1 cellular context compared by ENCODE assay signal in the genomic region with DNA sequence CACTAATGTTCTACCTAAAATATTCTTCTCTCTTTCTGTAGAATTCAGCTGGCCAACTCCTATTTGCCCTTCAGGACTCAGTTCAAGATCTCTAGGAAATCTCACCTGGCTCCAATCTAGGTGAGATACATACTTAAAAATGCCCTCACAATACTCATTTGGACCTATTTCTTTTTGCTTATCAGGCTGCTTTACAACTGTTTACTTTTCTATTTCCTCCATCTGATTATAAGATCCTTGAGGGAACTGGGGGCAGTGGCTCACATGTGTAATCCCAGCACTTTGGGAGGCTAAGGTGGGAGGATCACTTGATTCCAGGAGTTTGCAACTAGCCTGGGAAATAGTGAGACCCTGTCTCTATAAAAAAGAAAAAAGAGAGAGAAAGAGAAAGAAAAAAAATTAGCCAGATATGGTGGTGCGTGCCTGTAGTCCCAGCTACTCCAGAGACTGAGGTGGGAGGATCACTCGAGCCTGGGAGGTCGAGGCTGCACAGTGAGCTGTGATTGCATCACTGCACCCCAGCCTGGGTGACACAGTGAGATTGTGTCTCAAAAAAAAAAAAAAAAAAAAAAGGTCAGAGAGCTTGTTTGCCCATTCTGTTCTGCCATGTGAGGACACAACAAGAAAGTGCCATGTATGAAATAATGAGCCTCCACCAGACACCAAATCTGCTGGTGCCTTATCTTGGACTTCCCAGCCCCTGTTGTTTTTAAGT.
TF ChIP-seq lines count a peak whose summit lies in the region.

No MANE protein-coding gene starts in this region.

TF ChIP-seq in GM23338, 12 proteins besides CTCF, POLR2A, EP300 and RAD21:
- TF ChIP-seq POLR2AphosphoS5 (IDR thresholded peaks at IDR 0.05; ENCODE audit: low read depth) (no peak), EZH2 (IDR thresholded peaks at IDR 0.05; ENCODE audit: low read depth, unreplicated experiment) (no peak), ZNF114 (CRISPR knock-in tag; IDR thresholded peaks at IDR 0.05) (no peak), ZNF331 (CRISPR knock-in tag; IDR thresholded peaks at IDR 0.05; ENCODE audit: low read depth) (no peak), EZH2phosphoT487 (IDR thresholded peaks at IDR 0.05; ENCODE audit: unreplicated experiment) (no peak), NANOG (IDR thresholded peaks at IDR 0.05; ENCODE audit: borderline replicate concordance) (no peak), STAT1 (IDR thresholded peaks at IDR 0.05; ENCODE audit: unreplicated experiment) (no peak), JUNB (IDR thresholded peaks at IDR 0.05; ENCODE audit: unreplicated experiment) (no peak), CREB1 (CRISPR knock-in tag; IDR thresholded peaks at IDR 0.05; ENCODE audit: low read depth) (no peak)
- TF ChIP-seq, protein P1, sequence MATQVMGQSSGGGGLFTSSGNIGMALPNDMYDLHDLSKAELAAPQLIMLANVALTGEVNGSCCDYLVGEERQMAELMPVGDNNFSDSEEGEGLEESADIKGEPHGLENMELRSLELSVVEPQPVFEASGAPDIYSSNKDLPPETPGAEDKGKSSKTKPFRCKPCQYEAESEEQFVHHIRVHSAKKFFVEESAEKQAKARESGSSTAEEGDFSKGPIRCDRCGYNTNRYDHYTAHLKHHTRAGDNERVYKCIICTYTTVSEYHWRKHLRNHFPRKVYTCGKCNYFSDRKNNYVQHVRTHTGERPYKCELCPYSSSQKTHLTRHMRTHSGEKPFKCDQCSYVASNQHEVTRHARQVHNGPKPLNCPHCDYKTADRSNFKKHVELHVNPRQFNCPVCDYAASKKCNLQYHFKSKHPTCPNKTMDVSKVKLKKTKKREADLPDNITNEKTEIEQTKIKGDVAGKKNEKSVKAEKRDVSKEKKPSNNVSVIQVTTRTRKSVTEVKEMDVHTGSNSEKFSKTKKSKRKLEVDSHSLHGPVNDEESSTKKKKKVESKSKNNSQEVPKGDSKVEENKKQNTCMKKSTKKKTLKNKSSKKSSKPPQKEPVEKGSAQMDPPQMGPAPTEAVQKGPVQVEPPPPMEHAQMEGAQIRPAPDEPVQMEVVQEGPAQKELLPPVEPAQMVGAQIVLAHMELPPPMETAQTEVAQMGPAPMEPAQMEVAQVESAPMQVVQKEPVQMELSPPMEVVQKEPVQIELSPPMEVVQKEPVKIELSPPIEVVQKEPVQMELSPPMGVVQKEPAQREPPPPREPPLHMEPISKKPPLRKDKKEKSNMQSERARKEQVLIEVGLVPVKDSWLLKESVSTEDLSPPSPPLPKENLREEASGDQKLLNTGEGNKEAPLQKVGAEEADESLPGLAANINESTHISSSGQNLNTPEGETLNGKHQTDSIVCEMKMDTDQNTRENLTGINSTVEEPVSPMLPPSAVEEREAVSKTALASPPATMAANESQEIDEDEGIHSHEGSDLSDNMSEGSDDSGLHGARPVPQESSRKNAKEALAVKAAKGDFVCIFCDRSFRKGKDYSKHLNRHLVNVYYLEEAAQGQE (IDR thresholded peaks at IDR 0.05; ENCODE audit: unreplicated experiment) = no peak
- TF ChIP-seq, protein P2, sequence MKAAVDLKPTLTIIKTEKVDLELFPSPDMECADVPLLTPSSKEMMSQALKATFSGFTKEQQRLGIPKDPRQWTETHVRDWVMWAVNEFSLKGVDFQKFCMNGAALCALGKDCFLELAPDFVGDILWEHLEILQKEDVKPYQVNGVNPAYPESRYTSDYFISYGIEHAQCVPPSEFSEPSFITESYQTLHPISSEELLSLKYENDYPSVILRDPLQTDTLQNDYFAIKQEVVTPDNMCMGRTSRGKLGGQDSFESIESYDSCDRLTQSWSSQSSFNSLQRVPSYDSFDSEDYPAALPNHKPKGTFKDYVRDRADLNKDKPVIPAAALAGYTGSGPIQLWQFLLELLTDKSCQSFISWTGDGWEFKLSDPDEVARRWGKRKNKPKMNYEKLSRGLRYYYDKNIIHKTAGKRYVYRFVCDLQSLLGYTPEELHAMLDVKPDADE (IDR thresholded peaks at IDR 0.05) = no peak
- TF ChIP-seq, protein P3, sequence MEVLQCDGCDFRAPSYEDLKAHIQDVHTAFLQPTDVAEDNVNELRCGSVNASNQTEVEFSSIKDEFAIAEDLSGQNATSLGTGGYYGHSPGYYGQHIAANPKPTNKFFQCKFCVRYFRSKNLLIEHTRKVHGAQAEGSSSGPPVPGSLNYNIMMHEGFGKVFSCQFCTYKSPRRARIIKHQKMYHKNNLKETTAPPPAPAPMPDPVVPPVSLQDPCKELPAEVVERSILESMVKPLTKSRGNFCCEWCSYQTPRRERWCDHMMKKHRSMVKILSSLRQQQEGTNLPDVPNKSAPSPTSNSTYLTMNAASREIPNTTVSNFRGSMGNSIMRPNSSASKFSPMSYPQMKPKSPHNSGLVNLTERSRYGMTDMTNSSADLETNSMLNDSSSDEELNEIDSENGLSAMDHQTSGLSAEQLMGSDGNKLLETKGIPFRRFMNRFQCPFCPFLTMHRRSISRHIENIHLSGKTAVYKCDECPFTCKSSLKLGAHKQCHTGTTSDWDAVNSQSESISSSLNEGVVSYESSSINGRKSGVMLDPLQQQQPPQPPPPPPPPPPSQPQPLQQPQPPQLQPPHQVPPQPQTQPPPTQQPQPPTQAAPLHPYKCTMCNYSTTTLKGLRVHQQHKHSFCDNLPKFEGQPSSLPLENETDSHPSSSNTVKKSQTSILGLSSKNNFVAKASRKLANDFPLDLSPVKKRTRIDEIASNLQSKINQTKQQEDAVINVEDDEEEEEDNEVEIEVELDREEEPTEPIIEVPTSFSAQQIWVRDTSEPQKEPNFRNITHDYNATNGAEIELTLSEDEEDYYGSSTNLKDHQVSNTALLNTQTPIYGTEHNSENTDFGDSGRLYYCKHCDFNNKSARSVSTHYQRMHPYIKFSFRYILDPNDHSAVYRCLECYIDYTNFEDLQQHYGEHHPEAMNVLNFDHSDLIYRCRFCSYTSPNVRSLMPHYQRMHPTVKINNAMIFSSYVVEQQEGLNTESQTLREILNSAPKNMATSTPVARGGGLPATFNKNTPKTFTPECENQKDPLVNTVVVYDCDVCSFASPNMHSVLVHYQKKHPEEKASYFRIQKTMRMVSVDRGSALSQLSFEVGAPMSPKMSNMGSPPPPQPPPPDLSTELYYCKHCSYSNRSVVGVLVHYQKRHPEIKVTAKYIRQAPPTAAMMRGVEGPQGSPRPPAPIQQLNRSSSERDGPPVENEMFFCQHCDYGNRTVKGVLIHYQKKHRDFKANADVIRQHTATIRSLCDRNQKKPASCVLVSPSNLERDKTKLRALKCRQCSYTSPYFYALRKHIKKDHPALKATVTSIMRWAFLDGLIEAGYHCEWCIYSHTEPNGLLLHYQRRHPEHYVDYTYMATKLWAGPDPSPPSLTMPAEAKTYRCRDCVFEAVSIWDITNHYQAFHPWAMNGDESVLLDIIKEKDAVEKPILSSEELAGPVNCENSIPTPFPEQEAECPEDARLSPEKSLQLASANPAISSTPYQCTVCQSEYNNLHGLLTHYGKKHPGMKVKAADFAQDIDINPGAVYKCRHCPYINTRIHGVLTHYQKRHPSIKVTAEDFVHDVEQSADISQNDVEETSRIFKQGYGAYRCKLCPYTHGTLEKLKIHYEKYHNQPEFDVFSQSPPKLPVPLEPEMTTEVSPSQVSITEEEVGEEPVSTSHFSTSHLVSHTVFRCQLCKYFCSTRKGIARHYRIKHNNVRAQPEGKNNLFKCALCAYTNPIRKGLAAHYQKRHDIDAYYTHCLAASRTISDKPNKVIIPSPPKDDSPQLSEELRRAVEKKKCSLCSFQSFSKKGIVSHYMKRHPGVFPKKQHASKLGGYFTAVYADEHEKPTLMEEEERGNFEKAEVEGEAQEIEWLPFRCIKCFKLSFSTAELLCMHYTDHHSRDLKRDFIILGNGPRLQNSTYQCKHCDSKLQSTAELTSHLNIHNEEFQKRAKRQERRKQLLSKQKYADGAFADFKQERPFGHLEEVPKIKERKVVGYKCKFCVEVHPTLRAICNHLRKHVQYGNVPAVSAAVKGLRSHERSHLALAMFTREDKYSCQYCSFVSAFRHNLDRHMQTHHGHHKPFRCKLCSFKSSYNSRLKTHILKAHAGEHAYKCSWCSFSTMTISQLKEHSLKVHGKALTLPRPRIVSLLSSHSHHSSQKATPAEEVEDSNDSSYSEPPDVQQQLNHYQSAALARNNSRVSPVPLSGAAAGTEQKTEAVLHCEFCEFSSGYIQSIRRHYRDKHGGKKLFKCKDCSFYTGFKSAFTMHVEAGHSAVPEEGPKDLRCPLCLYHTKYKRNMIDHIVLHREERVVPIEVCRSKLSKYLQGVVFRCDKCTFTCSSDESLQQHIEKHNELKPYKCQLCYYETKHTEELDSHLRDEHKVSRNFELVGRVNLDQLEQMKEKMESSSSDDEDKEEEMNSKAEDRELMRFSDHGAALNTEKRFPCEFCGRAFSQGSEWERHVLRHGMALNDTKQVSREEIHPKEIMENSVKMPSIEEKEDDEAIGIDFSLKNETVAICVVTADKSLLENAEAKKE (CRISPR knock-in tag; IDR thresholded peaks at IDR 0.05) = no peak
